In genomic region chr13:98144501-98145350, GRCh38 we compare ENCODE assay signal across 8 cellular contexts. TPM values are rescaled to one million over a fixed set of nuclear protein-coding genes. Genes with fewer than 3 reads are reported as not detected.
A peak's percentile ranks its signal among the peaks of the same experiment; 100 is the strongest.
DNase-seq lines count a peak whose midpoint lies in the region; TF ChIP-seq lines count a peak whose summit lies in the region.

No MANE protein-coding gene starts in this region.

- H3K27me3 ChIP-seq in BE2C (no peaks in the 10 kb centered on the region; the same call in 1 of the 2 replicates), iPS-15b (ENCODE audit: control insufficient read depth, insufficient read depth, low read length) (peaks cover 17% of the 10 kb centered on the region)

- H3K36me3 ChIP-seq in BE2C (no peaks in the 10 kb centered on the region), iPS-15b (ENCODE audit: control insufficient read depth, insufficient read depth, low read length) (peaks cover 2% of the 10 kb centered on the region)

- H3K4me1 ChIP-seq in BE2C (peaks cover 4% of the 10 kb centered on the region; the same call in 1 of the 2 replicates), iPS-15b (ENCODE audit: control insufficient read depth, insufficient read depth, low read length) (peaks cover 9% of the 10 kb centered on the region)

- H3K9ac ChIP-seq in iPS-15b (ENCODE audit: low read depth, low read length) = peak overlapping the region; percentile 39

- H3K9me3 ChIP-seq in BE2C = no peaks in the 10 kb centered on the region
- H3K9me3 ChIP-seq in iPS-15b (ENCODE audit: control insufficient read depth, insufficient read depth, low read length) = no peaks in the 10 kb centered on the region

- H3K4me3 ChIP-seq in BE2C (ENCODE audit: low read depth, low read length) = peak overlapping the region; percentile 82
- peak overlapping the region; percentile 87 for H3K4me3 ChIP-seq in WI38 (ENCODE audit: low read depth, low read length)
- H3K4me3 ChIP-seq in iPS-15b (ENCODE audit: low read depth, low read length) = peak overlapping the region; percentile 68
- peak overlapping the region; percentile 61 for H3K4me3 ChIP-seq in skeletal muscle cell (ENCODE audit: low read depth, low read length)

- TF ChIP-seq CTCF in BE2C (IDR thresholded peaks at IDR 0.05; ENCODE audit: low read depth, low read length) (peak; percentile 40), WI38 (IDR thresholded peaks at IDR 0.05; ENCODE audit: low read depth, low read length) (no peak; the same call in 1 of the 2 replicates)

- DNase-seq in BE2C (peak; percentile 65), HCEC 1CT (peak; percentile 58), skeletal muscle cell (ENCODE audit: low read depth) (peak; percentile 25), NOMO-1 (lab: John Stamatoyannopoulos, UW; ENCODE audit: unreplicated experiment in 2 of 2) (no peak), NCI-H774 (lab: John Stamatoyannopoulos, UW) (no peak)
- DNase-seq in stimulated activated CD4-positive, alpha-beta T cell treated with anti-CD3 and anti-CD28 coated beads, Interleukin-1b, Interleukin-23, amount 100 ng/mL, for 48 hours = no peak

RNA-seq across cellular contexts. Expression of gene FARP1, which starts 1.8 kb away (rescaled TPM):
- 78.2 TPM for polyA plus RNA-seq in BE2C (2012; ENCODE audit: insufficient read depth, insufficient read length, low read depth)

RNA-seq across cellular contexts. Expression of gene RNF113B, which starts 32.3 kb away (rescaled TPM):
- not detected for polyA plus RNA-seq in BE2C (2012; ENCODE audit: insufficient read depth, insufficient read length, low read depth)

Comparison
In these comparisons a context has a peak if more than half of its experiments do, and no peak if none do; other contexts are left out.
1. DNase-seq: peak in BE2C (single experiment), HCEC 1CT (single experiment) and skeletal muscle cell (single experiment); none in NOMO-1 (0 of 2), NCI-H774 (single experiment) and stimulated activated CD4-positive, alpha-beta T cell treated with anti-CD3 and anti-CD28 coated beads, Interleukin-1b, Interleukin-23, amount 100 ng/mL, for 48 hours (single experiment).
2. Peak in every context shown above with its lines, with median percentiles within 50 percentile points of each other: H3K4me3 ChIP-seq.